ENCODE assay signal across 23 cellular contexts in genomic region chr3:101806491-101806890, GRCh38.
"Had no signal": no experiment of that assay in that cellular context is flagged by ENCODE, and none has a peak within 500 bp of the region (broad histone marks: within the 10 kb centered on the region; RNA-seq: fewer than 3 reads in every experiment).

No MANE protein-coding gene starts in this region.

- H3K36me3 ChIP-seq: ovary, thoracic aorta, transverse colon had no signal

- H3K9me3 ChIP-seq: esophagus squamous epithelium, gastrocnemius medialis, ovary, right atrium auricular region, sigmoid colon, stomach, thoracic aorta, transverse colon had no signal

- H3K9ac ChIP-seq: neural progenitor cell had no signal

- H3K4me2 ChIP-seq: neural progenitor cell had no signal

- H3K4me1 Mint-ChIP-seq: neural progenitor cell had no signal

- H2AFZ ChIP-seq: neural progenitor cell had no signal

- H3K27ac Mint-ChIP-seq: dendritic cell treated with granulocyte-macrophage colony-stimulating factor and Interleukin-4, amounts not matched to agents 40 ng/mL and 50 ng/mL, for 4 days; effector memory CD8-positive, alpha-beta T cell; natural killer cell treated with Interleukin-12 subunit alpha and Interleukin-12 subunit beta and Interleukin-15 and Interleukin-18, amount 100 ng/mL, for 72 hours; neural progenitor cell had no signal

- H3K27ac ChIP-seq: epithelial cell of prostate, esophagus squamous epithelium, gastrocnemius medialis, heart right ventricle, neural progenitor cell, ovary, right atrium auricular region, sigmoid colon, stomach, thoracic aorta, transverse colon had no signal

- H3K4me3 Mint-ChIP-seq: dendritic cell treated with granulocyte-macrophage colony-stimulating factor and Interleukin-4, amounts not matched to agents 40 ng/mL and 50 ng/mL, for 4 days; effector memory CD8-positive, alpha-beta T cell; natural killer cell treated with Interleukin-12 subunit alpha and Interleukin-12 subunit beta and Interleukin-15 and Interleukin-18, amount 100 ng/mL, for 72 hours; neural progenitor cell had no signal

- DNase-seq: effector memory CD8-positive, alpha-beta T cell; esophagus squamous epithelium; gastrocnemius medialis; heart right ventricle; hypothalamus; kidney glomerular epithelial cell; mammary epithelial cell; nucleus accumbens; ovary; sigmoid colon; small intestine; stimulated activated CD4-positive, alpha-beta T cell treated with anti-CD3 and anti-CD28 coated beads, Interleukin-12 subunit alpha, Interleukin-12 subunit beta, amount 100 ng/mL, for 4 hours; stimulated activated naive CD4-positive, alpha-beta T cell; stomach; substantia nigra; transverse colon had no signal

- H3K9me3 Mint-ChIP-seq: dendritic cell treated with granulocyte-macrophage colony-stimulating factor and Interleukin-4, amounts not matched to agents 40 ng/mL and 50 ng/mL, for 4 days; effector memory CD8-positive, alpha-beta T cell; natural killer cell treated with Interleukin-12 subunit alpha and Interleukin-12 subunit beta and Interleukin-15 and Interleukin-18, amount 100 ng/mL, for 72 hours; neural progenitor cell had no signal

- H3K27me3 Mint-ChIP-seq: dendritic cell treated with granulocyte-macrophage colony-stimulating factor and Interleukin-4, amounts not matched to agents 40 ng/mL and 50 ng/mL, for 4 days; effector memory CD8-positive, alpha-beta T cell; natural killer cell treated with Interleukin-12 subunit alpha and Interleukin-12 subunit beta and Interleukin-15 and Interleukin-18, amount 100 ng/mL, for 72 hours had no signal

- H3K4me3 ChIP-seq: esophagus squamous epithelium, gastrocnemius medialis, heart right ventricle, neural progenitor cell, ovary, right atrium auricular region, sigmoid colon, stomach, thoracic aorta, transverse colon had no signal

- ATAC-seq: effector memory CD8-positive, alpha-beta T cell; gastrocnemius medialis; heart right ventricle; left lobe of liver; natural killer cell treated with Interleukin-12 subunit alpha and Interleukin-12 subunit beta and Interleukin-15 and Interleukin-18, amount 100 ng/mL, for 72 hours had no signal

- H3K27me3 ChIP-seq: esophagus squamous epithelium, gastrocnemius medialis, heart right ventricle, neural progenitor cell, ovary, right atrium auricular region, sigmoid colon, stomach, transverse colon had no signal
